Comparison of ENCODE assay signal across 8 cellular contexts in the genomic region with DNA sequence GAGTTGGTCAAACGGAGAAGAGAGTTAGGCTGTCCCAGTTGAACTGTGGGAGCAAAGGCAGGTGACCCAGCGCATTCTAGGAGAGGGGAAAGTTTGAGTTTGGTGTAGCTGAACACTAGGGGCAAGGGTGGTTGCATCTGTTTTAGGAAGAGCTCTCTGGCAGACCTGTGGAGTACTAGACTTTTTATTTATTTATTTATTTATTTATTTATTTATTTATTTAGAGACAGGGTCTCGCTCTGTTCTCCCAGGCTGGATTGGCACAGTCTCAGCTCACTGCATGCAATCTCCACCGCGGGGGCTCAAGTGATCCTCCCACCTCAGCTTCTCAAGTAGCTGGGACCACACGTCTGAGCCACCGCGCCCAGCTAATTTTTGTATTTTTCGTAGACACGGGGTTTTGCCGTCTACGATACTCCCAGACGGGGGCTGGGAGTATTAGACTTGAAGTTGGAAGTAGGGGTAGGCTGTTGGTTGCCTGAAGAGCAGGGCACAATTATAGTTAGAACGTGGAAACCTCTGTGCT. TPM values are rescaled to one million over a fixed set of nuclear protein-coding genes. Genes with fewer than 3 reads are reported as not detected.
DNase-seq lines count a peak whose midpoint lies in the region; ATAC-seq, FAIRE-seq and TF ChIP-seq lines count a peak whose summit lies in the region.

No MANE protein-coding gene starts in this region.

- intact Hi-C loops in esophagus squamous epithelium (cut with DNase I): no loop called here

- TF ChIP-seq POLR2A in Peyer's patch (IDR thresholded peaks at IDR 0.05): no peak
- TF ChIP-seq POLR2A in esophagus squamous epithelium (IDR thresholded peaks at IDR 0.05): no peak

- H3K36me3 ChIP-seq in ES-I3 (ENCODE audit: insufficient read depth, low read length) (no peaks in the 10 kb centered on the region), Peyer's patch (no peaks in the 10 kb centered on the region), esophagus squamous epithelium (no peaks in the 10 kb centered on the region), skeletal muscle tissue (ENCODE audit: control insufficient read depth in 3 of 3, insufficient read depth in 3 of 3, low read length in 3 of 3) (no peaks in the 10 kb centered on the region)

- no peaks in the 10 kb centered on the region for H3K27me3 ChIP-seq in Peyer's patch
- H3K27me3 ChIP-seq in esophagus squamous epithelium: no peaks in the 10 kb centered on the region
- no peaks in the 10 kb centered on the region for H3K27me3 ChIP-seq in skeletal muscle tissue (ENCODE audit: control insufficient read depth in 3 of 3, insufficient read depth in 3 of 3, low read length in 3 of 3)

- FAIRE-seq in urothelium cell line (lab: Jason Lieb, UNC): no peak

- no peak for TF ChIP-seq CTCF in Peyer's patch (IDR thresholded peaks at IDR 0.05)
- TF ChIP-seq CTCF in esophagus squamous epithelium (IDR thresholded peaks at IDR 0.05): no peak

- H3K4me3 ChIP-seq in Peyer's patch (no peak overlapping the region), esophagus squamous epithelium (no peak overlapping the region), skeletal muscle tissue (ENCODE audit: low read length in 3 of 3) (no peak overlapping the region)

- WGBS in esophagus squamous epithelium, 2 donors: 89 to 91% methylated on average over 13 to 14 of the region's 14 CpGs

- H3K27ac ChIP-seq in Peyer's patch (peak overlapping the region in 3 of 4 donors; percentile 79 to 87 (median 86)), esophagus squamous epithelium (peak overlapping the region; percentile 85 to 93 (median 91)), skeletal muscle tissue (ENCODE audit: low read depth, low read length) (peak overlapping the region; percentile 84)

- H3K9ac ChIP-seq in ES-I3 (ENCODE audit: low read depth, low read length) (0 out of 2 replicates have a peak overlapping the region, but pooled peaks have one; percentile 60), skeletal muscle tissue (ENCODE audit: low read depth in 1 of 3, low read length in 3 of 3) (no peak overlapping the region)

- H3K4me1 ChIP-seq in ES-I3 (ENCODE audit: insufficient read depth, low read length): peaks cover 12% of the 10 kb centered on the region
- peaks cover 0 to 24% (median 0%) of the 10 kb centered on the region in 4 donors for H3K4me1 ChIP-seq in Peyer's patch
- peaks cover 7 to 39% (median 20%) of the 10 kb centered on the region in 3 donors for H3K4me1 ChIP-seq in esophagus squamous epithelium
- H3K4me1 ChIP-seq in skeletal muscle tissue (ENCODE audit: control insufficient read depth in 3 of 3, insufficient read depth in 3 of 3, low read length in 3 of 3): peaks cover 7 to 12% (median 9%) of the 10 kb centered on the region in 3 donors

- ATAC-seq in HG03565 (IDR thresholded peaks at IDR 0.05; ENCODE audit: unreplicated experiment): no peak

- DNase-seq in Peyer's patch: no peak
- no peak for DNase-seq in esophagus squamous epithelium (lab: John Stamatoyannopoulos, UW)
- no peak for DNase-seq in urothelium cell line (ENCODE audit: low spot score)
- DNase-seq in OCI-M1 (lab: John Stamatoyannopoulos, UW): no peak
- no peak for DNase-seq in NOMO-1 (lab: John Stamatoyannopoulos, UW; ENCODE audit: unreplicated experiment in 2 of 2)

- H3K9me3 ChIP-seq in ES-I3 (ENCODE audit: control insufficient read depth, insufficient read depth, low read length) (no peaks in the 10 kb centered on the region), Peyer's patch (no peaks in the 10 kb centered on the region), esophagus squamous epithelium (no peaks in the 10 kb centered on the region), skeletal muscle tissue (ENCODE audit: control insufficient read depth in 3 of 3, low read length in 3 of 3) (no peaks in the 10 kb centered on the region)

RNA-seq across cellular contexts. Expression of a gene that starts 0.9 kb away (rescaled TPM):
- total RNA-seq in Peyer's patch (10 to 100 TPM; 13.2 to 25.5 (median 19.8) TPM), esophagus squamous epithelium (10 to 100 TPM in 3 of 4 donors, 1 to 10 TPM in 1; 9.9 to 34.2 (median 23.3) TPM), skeletal muscle tissue (7.3 TPM)
